1 cellular context compared by ENCODE assay signal in the genomic region with DNA sequence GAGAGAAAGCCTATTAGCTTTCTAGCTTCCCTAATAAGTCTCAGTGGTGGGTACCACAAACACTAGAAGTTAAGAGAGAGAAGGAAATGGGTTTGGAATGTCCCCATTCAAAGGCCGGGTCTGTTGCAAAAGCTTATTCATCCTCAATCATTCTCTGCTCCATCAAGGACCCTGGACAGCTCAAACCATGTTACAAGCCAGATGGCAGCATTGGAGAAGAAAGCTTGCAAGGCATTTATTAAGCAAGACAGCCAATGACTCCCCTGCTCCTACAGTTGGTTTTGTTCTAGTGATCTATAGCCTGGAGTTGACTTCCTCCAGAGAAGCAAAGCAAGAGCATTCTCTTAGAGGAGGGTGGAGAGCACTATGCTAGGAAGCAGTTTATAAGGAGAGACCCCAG.
TF ChIP-seq lines count a peak whose summit lies in the region.

No MANE protein-coding gene starts in this region.

TF ChIP-seq in GM23338, 12 proteins besides CTCF, POLR2A, EP300 and RAD21 (continued from another document):
- peak; percentile 57; the same call in 1 of the 2 replicates for TF ChIP-seq ZNF462 (CRISPR knock-in tag; IDR thresholded peaks at IDR 0.05)
